1 cellular context compared by ENCODE assay signal in genomic region chr19:13951799-13952153, GRCh38.
TF ChIP-seq lines count a peak whose summit lies in the region.

No MANE protein-coding gene starts in this region.

TF ChIP-seq in HCT116, 20 proteins besides CTCF, POLR2A, EP300 and RAD21 (continued from another document):
- TF ChIP-seq ZBTB33 (IDR thresholded peaks at IDR 0.05; ENCODE audit: extremely low read depth, insufficient replicate concordance, low read length) (no peak), YY1 (IDR thresholded peaks at IDR 0.05; ENCODE audit: extremely low read depth, insufficient replicate concordance, low read depth, low read length) (no peak), ZFX (IDR thresholded peaks at IDR 0.05) (no peak), SP1 (IDR thresholded peaks at IDR 0.05; ENCODE audit: low read depth) (no peak), ATF3 (IDR thresholded peaks at IDR 0.05) (no peak)
